8 cellular contexts compared by ENCODE assay signal in the genomic region with DNA sequence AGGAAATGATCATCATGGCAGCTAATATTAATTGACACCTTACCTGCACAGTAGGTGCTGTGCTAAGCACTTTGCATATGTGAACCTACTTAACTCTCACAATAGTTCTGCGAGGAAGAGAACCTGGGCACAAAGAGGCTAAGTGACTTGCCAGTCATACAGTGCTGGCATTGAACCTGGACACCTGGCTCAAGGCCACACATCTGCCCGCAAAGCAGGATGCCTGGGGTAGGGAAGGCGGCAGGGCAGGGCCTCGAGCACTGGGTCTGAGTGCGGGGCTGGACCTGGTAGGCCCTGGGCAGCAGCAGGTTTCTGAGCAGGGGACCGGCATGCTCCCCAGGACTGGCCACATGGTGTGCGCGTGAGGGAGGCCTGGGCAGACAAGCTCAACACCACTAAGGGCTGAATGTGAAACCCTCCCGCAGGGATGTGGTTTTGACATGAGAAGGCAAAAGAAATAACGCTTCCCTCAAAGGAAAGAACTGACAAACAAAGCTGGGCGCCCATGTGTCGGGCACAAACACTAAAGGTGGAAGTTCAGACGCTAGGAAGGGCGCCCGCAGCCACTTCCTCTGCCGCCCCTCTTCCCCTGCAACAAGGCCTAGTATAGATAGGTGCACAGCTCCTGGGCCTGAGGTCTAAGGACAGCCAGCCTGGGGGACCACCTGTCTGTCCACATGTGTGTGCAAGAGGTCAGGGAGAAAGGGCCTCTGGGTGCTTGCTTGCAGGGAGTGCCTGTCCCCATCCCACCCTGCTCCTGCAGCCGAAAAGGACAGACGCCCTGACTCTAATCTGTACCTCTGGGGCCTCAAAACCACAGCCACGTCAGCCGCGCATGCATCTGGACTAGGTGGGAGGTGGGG.
DNase-seq lines count a peak whose midpoint lies in the region; ATAC-seq and TF ChIP-seq lines count a peak whose summit lies in the region.

No MANE protein-coding gene starts in this region.

- 96% methylated on average over 21 of the region's 21 CpGs for WGBS in smooth muscle cell (ENCODE audit: low lambda C conversion rate)

- no peak overlapping the region for H2AFZ ChIP-seq in OCI-LY1 (ENCODE audit: low read length)
- H2AFZ ChIP-seq in smooth muscle cell (ENCODE audit: low read depth) = no peak overlapping the region

- intact Hi-C loops in activated T-helper 1 cell treated with anti-CD3 and anti-CD28 coated beads, Interleukin-12 subunit alpha, Interleukin-12 subunit beta, Interleukin-2, Interleukin-4 antibody, amounts not matched to agents 30 ng/mL and 10 ng/mL and 1 ng/mL, durations not matched to agents 14 hours and 24 hours and 36 hours (cut with micrococcal nuclease) = loop anchor here (5.0 to 10.0 kb wide), 3 partner anchors 253 to 1029 kb away; no protein-coding TSS in a partner anchor

- H3K9me2 ChIP-seq in OCI-LY1 (ENCODE audit: low read depth, low read length) = no peaks in the 10 kb centered on the region

- peaks cover 15% of the 10 kb centered on the region; the same call in 1 of the 2 replicates for H3F3A ChIP-seq in OCI-LY1 (ENCODE audit: insufficient read depth, low read length)
- peaks cover 11% of the 10 kb centered on the region for H3F3A ChIP-seq in smooth muscle cell (ENCODE audit: low read depth)

- no peak for ATAC-seq in HG02973 (IDR thresholded peaks at IDR 0.05; ENCODE audit: unreplicated experiment)

- DNase-seq in GF-D8 (lab: John Stamatoyannopoulos, UW) = peak; percentile 90
- DNase-seq in activated T-helper 1 cell treated with anti-CD3 and anti-CD28 coated beads, Interleukin-12 subunit alpha, Interleukin-12 subunit beta, Interleukin-2, Interleukin-4 antibody, amounts not matched to agents 30 ng/mL and 10 ng/mL and 1 ng/mL, durations not matched to agents 14 hours and 24 hours and 36 hours (ENCODE audit: low spot score) = peak; percentile 74
- DNase-seq in medulla oblongata (ENCODE audit: extremely low spot score) = peak; percentile 89
- peak in 32 of 49 donors; percentile 21 to 82 (median 45) for DNase-seq in substantia nigra (lab: John Stamatoyannopoulos, UW)
- no peak for DNase-seq in DMS 273 treated with DMSO at 0.1 percent for 48 hours (lab: John Stamatoyannopoulos, UW)
- DNase-seq in smooth muscle cell (lab: John Stamatoyannopoulos, UW; ENCODE audit: unreplicated experiment) = no peak

- no peaks in the 10 kb centered on the region for H3K27me3 ChIP-seq in OCI-LY1 (ENCODE audit: insufficient read depth, low read length)
- H3K27me3 ChIP-seq in smooth muscle cell (ENCODE audit: low read depth) = no peaks in the 10 kb centered on the region

- H4K20me1 ChIP-seq in OCI-LY1 (ENCODE audit: insufficient read depth, low read length) = no peaks in the 10 kb centered on the region
- no peaks in the 10 kb centered on the region for H4K20me1 ChIP-seq in smooth muscle cell (ENCODE audit: low read depth)

- no peaks in the 10 kb centered on the region for H3K79me2 ChIP-seq in OCI-LY1 (ENCODE audit: insufficient read depth, low read length)
- no peaks in the 10 kb centered on the region for H3K79me2 ChIP-seq in smooth muscle cell (ENCODE audit: low read depth)

- peaks cover 89% of the 10 kb centered on the region for H3K4me1 Mint-ChIP-seq in activated T-helper 1 cell treated with anti-CD3 and anti-CD28 coated beads, Interleukin-12 subunit alpha, Interleukin-12 subunit beta, Interleukin-2, Interleukin-4 antibody, amounts not matched to agents 30 ng/mL and 10 ng/mL and 1 ng/mL, durations not matched to agents 14 hours and 24 hours and 36 hours (ENCODE audit: low read depth)

- H3K9ac ChIP-seq in OCI-LY1 (ENCODE audit: low read length) (peak overlapping the region; percentile 80), smooth muscle cell (ENCODE audit: low read depth) (no peak overlapping the region)

- peak overlapping the region; percentile 64 for H3K4me3 Mint-ChIP-seq in activated T-helper 1 cell treated with anti-CD3 and anti-CD28 coated beads, Interleukin-12 subunit alpha, Interleukin-12 subunit beta, Interleukin-2, Interleukin-4 antibody, amounts not matched to agents 30 ng/mL and 10 ng/mL and 1 ng/mL, durations not matched to agents 14 hours and 24 hours and 36 hours

- H3K4me3 ChIP-seq in OCI-LY1 (ENCODE audit: low read depth, low read length, poor library complexity, severe bottlenecking) = peak overlapping the region; percentile 22
- no peak overlapping the region for H3K4me3 ChIP-seq in smooth muscle cell

- H3K27ac Mint-ChIP-seq in activated T-helper 1 cell treated with anti-CD3 and anti-CD28 coated beads, Interleukin-12 subunit alpha, Interleukin-12 subunit beta, Interleukin-2, Interleukin-4 antibody, amounts not matched to agents 30 ng/mL and 10 ng/mL and 1 ng/mL, durations not matched to agents 14 hours and 24 hours and 36 hours = peak overlapping the region; percentile 96

- peak overlapping the region; percentile 100 for H3K27ac ChIP-seq in OCI-LY1 (ENCODE audit: low read depth, low read length, poor library complexity, severe bottlenecking)
- peak overlapping the region; percentile 49 for H3K27ac ChIP-seq in substantia nigra (ENCODE audit: low read depth, low read length, poor library complexity, severe bottlenecking)
- no peak overlapping the region for H3K27ac ChIP-seq in smooth muscle cell (ENCODE audit: low read depth)

- H3K9me3 ChIP-seq in OCI-LY1 (ENCODE audit: low read length) = no peaks in the 10 kb centered on the region
- no peaks in the 10 kb centered on the region for H3K9me3 ChIP-seq in smooth muscle cell (replicated peaks; ENCODE audit: low read depth)

- no peaks in the 10 kb centered on the region for H3K36me3 ChIP-seq in OCI-LY1 (ENCODE audit: insufficient read depth, low read length)
- H3K36me3 ChIP-seq in smooth muscle cell (ENCODE audit: low read depth) = no peaks in the 10 kb centered on the region

- H3K4me2 ChIP-seq in OCI-LY1 (ENCODE audit: low read length) = peak overlapping the region; percentile 33
- H3K4me2 ChIP-seq in smooth muscle cell = no peak overlapping the region

- H3K4me1 ChIP-seq in OCI-LY1 (ENCODE audit: insufficient read depth, low read length, severe bottlenecking) = peaks cover 100% of the 10 kb centered on the region
- peaks cover 47% of the 10 kb centered on the region for H3K4me1 ChIP-seq in smooth muscle cell (ENCODE audit: low read depth)

- H3K27me3 Mint-ChIP-seq in activated T-helper 1 cell treated with anti-CD3 and anti-CD28 coated beads, Interleukin-12 subunit alpha, Interleukin-12 subunit beta, Interleukin-2, Interleukin-4 antibody, amounts not matched to agents 30 ng/mL and 10 ng/mL and 1 ng/mL, durations not matched to agents 14 hours and 24 hours and 36 hours (ENCODE audit: insufficient read depth) = no peaks in the 10 kb centered on the region

- H3K9me3 Mint-ChIP-seq in activated T-helper 1 cell treated with anti-CD3 and anti-CD28 coated beads, Interleukin-12 subunit alpha, Interleukin-12 subunit beta, Interleukin-2, Interleukin-4 antibody, amounts not matched to agents 30 ng/mL and 10 ng/mL and 1 ng/mL, durations not matched to agents 14 hours and 24 hours and 36 hours = no peaks in the 10 kb centered on the region

- peaks cover 4% of the 10 kb centered on the region for H3K36me3 Mint-ChIP-seq in activated T-helper 1 cell treated with anti-CD3 and anti-CD28 coated beads, Interleukin-12 subunit alpha, Interleukin-12 subunit beta, Interleukin-2, Interleukin-4 antibody, amounts not matched to agents 30 ng/mL and 10 ng/mL and 1 ng/mL, durations not matched to agents 14 hours and 24 hours and 36 hours (ENCODE audit: low read depth)

- no peak for TF ChIP-seq CTCF in OCI-LY1 (IDR thresholded peaks at IDR 0.05; ENCODE audit: low read length)
- TF ChIP-seq CTCF in smooth muscle cell (IDR thresholded peaks at IDR 0.05; ENCODE audit: borderline replicate concordance, insufficient read depth, poor library complexity, severe bottlenecking) = no peak

Comparison
In these comparisons a context has a peak if more than half of its experiments do, and no peak if none do; other contexts are left out.
1. DNase-seq: peak in GF-D8 (single experiment), activated T-helper 1 cell treated with anti-CD3 and anti-CD28 coated beads, Interleukin-12 subunit alpha, Interleukin-12 subunit beta, Interleukin-2, Interleukin-4 antibody, amounts not matched to agents 30 ng/mL and 10 ng/mL and 1 ng/mL, durations not matched to agents 14 hours and 24 hours and 36 hours (single experiment), medulla oblongata (single experiment) and substantia nigra (32 of 49); none in DMS 273 treated with DMSO at 0.1 percent for 48 hours (single experiment) and smooth muscle cell (single experiment).